In the genomic region with DNA sequence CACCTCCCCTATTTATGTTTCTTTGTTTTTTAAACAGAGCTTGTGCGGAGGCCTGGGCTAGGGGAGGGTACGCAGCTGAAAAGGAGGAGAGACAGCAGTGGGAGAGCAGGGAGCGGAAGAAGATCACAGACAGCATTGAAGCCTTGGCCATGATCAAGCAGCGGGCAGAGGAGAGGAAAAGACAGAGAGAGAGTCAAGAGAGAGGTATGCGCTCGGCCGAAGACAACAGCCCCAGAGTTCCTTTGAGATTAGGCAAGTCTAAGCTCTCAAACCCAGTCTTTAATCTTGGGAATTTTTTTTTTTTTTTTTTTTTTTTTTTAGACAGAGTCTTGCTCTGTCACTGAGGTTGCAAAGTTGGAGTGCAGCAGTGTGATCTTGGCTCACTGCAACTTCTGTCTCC, we compare ENCODE assay signal across 1 cellular context.
TF ChIP-seq lines count a peak whose summit lies in the region.

No MANE protein-coding gene starts in this region.

TF ChIP-seq in K562, 482 proteins besides CTCF, POLR2A, EP300 and RAD21:
- TF ChIP-seq KDM2B (CRISPR knock-in tag; IDR thresholded peaks at IDR 0.05) (no peak), CBX8 (IDR thresholded peaks at IDR 0.05; ENCODE audit: borderline replicate concordance, extremely low read depth, low read depth, low read length, poor library complexity, severe bottlenecking) (peak; percentile 28)
